8 cellular contexts compared by ENCODE assay signal in genomic region chr2:20447437-20448245, GRCh38. TPM values are rescaled to one million over a fixed set of nuclear protein-coding genes. Genes with fewer than 3 reads are reported as not detected.
A peak's percentile ranks its signal among the peaks of the same experiment; 100 is the strongest.
DNase-seq lines count a peak whose midpoint lies in the region; ATAC-seq, FAIRE-seq and TF ChIP-seq lines count a peak whose summit lies in the region.

No MANE protein-coding gene starts in this region.

- POLR2A ChIA-PET in HepG2 (lab: Yijun Ruan, JAX), result interaction anchor here (0.7 to 18.3 kb wide), 53 partner anchors 10 to 604 kb away, joined by 3 to 1537 read pairs (median 10); partner anchors contain the start of genes GDF7, HS1BP3, LAPTM4A and SDC1

- H3K27me3 ChIP-seq in RWPE2 (ENCODE audit: insufficient read depth, poor library complexity, severe bottlenecking) (no peaks in the 10 kb centered on the region), HepG2 (ENCODE audit: control insufficient read depth in 1 of 2, insufficient read depth in 2 of 2, low read length in 2 of 2) (no peaks in the 10 kb centered on the region; a peak in 1 of 5 replicates)

- intact Hi-C loops in HepG2 (cut with micrococcal nuclease; ENCODE audit: unreplicated experiment), result no loop called here

- 2% methylated on average over 44 of the region's 78 CpGs for WGBS in HepG2 (ENCODE audit: low lambda C conversion rate)

- peak overlapping the region; percentile 81 to 85 for H3K4me3 Mint-ChIP-seq in stimulated activated naive B cell treated with anti-CD40 and anti-IgM and Interleukin-4, amounts not matched to agents 10 μg/mL and 1 μg/mL and 100 μg/mL, for 72 hours

- H3K4me1 ChIP-seq in RWPE2 (ENCODE audit: insufficient read depth, poor library complexity, severe bottlenecking) (peaks cover 25% of the 10 kb centered on the region), HepG2 (ENCODE audit: insufficient read depth, low read length) (peaks cover 67% of the 10 kb centered on the region)

- ATAC-seq in HG02938 (IDR thresholded peaks at IDR 0.05; ENCODE audit: unreplicated experiment), result peak; percentile 5
- ATAC-seq in RWPE2 (ENCODE audit: low read depth), result peak; percentile 13
- peak; percentile 5 for ATAC-seq in HepG2
- ATAC-seq in stimulated activated naive B cell treated with anti-CD40 and anti-IgM and Interleukin-4, amounts not matched to agents 10 μg/mL and 1 μg/mL and 100 μg/mL, for 72 hours (replicated peaks), result peak in 1 of 2 donors; percentile 15

- H3K27ac ChIP-seq in RWPE2 (ENCODE audit: poor library complexity, severe bottlenecking) (peak overlapping the region; percentile 58), HepG2 (ENCODE audit: extremely low read length, insufficient read depth, low read length) (peak overlapping the region; percentile 92)

- H3K9me3 Mint-ChIP-seq in stimulated activated naive B cell treated with anti-CD40 and anti-IgM and Interleukin-4, amounts not matched to agents 10 μg/mL and 1 μg/mL and 100 μg/mL, for 72 hours, result no peaks in the 10 kb centered on the region

- H3K36me3 Mint-ChIP-seq in stimulated activated naive B cell treated with anti-CD40 and anti-IgM and Interleukin-4, amounts not matched to agents 10 μg/mL and 1 μg/mL and 100 μg/mL, for 72 hours, result peaks cover 0 to 8% of the 10 kb centered on the region in 2 donors

- peak overlapping the region; percentile 81 for H3K27ac Mint-ChIP-seq in stimulated activated naive B cell treated with anti-CD40 and anti-IgM and Interleukin-4, amounts not matched to agents 10 μg/mL and 1 μg/mL and 100 μg/mL, for 72 hours

- H3K4me2 ChIP-seq in HepG2 (ENCODE audit: low read depth, low read length), result peak overlapping the region; percentile 85

- peaks cover 0 to 10% of the 10 kb centered on the region in 2 donors for H3K27me3 Mint-ChIP-seq in stimulated activated naive B cell treated with anti-CD40 and anti-IgM and Interleukin-4, amounts not matched to agents 10 μg/mL and 1 μg/mL and 100 μg/mL, for 72 hours

- peaks cover 39% of the 10 kb centered on the region for H3K79me2 ChIP-seq in HepG2 (ENCODE audit: insufficient read depth, low read length)

- H3K36me3 ChIP-seq in RWPE2 (ENCODE audit: low read depth) (peaks cover 21% of the 10 kb centered on the region), HepG2 (replicated peaks in 1 of 2; ENCODE audit: control insufficient read depth in 1 of 2, insufficient read depth in 2 of 2, low read length in 2 of 2) (peaks cover 2 to 14% of the 10 kb centered on the region in 2 experiments; a peak in 4 of 5 replicates)

- no peaks in the 10 kb centered on the region for H3K9me3 ChIP-seq in RWPE2 (ENCODE audit: severe bottlenecking)
- H3K9me3 ChIP-seq in HepG2 (ENCODE audit: low read length), result no peaks in the 10 kb centered on the region

- no peak; a peak in 1 of 4 replicates for TF ChIP-seq EP300 in HepG2 (IDR thresholded peaks at IDR 0.05; ENCODE audit: low read depth in 2 of 2, low read length in 2 of 2)
- no peak for TF ChIP-seq EP300 in HepG2 (CRISPR knock-in tag; IDR thresholded peaks at IDR 0.05; ENCODE audit: borderline replicate concordance)

- no peak for TF ChIP-seq RAD21 in HepG2 (CRISPR knock-in tag; IDR thresholded peaks at IDR 0.05)

- H3K4me3 ChIP-seq in RWPE2 (ENCODE audit: severe bottlenecking) (peak overlapping the region; percentile 70), HepG2 (replicated peaks in 1 of 3; ENCODE audit: insufficient read depth in 1 of 3, low read depth in 2 of 3, low read length in 3 of 3) (peak overlapping the region; percentile 73 to 97 (median 78))

- DNase-seq in stimulated activated CD4-positive, alpha-beta T cell treated with anti-CD3 and anti-CD28 coated beads, Interleukin-15, amount 100 ng/mL, for 24 hours, result peak; percentile 37
- DNase-seq in stimulated activated CD4-positive, alpha-beta T cell treated with anti-CD3 and anti-CD28 coated beads, Interleukin-2, amount 100 ng/mL, for 48 hours, result no peak
- DNase-seq in RWPE2 (ENCODE audit: low spot score) (no peak), cerebellum (ENCODE audit: low spot score) (peak; percentile 76), HepG2 (ENCODE audit: low spot score) (no peak), HPDE6-E6E7 (ENCODE audit: extremely low spot score) (no peak)
- peak; percentile 23 for DNase-seq in stimulated activated naive B cell treated with anti-CD40 and anti-IgM and Interleukin-4, amounts not matched to agents 10 μg/mL and 1 μg/mL and 100 μg/mL, for 72 hours

- no TSS peak for BruUV-seq in HepG2 (replicated peaks; lab: Mats Ljungman, UMichigan)

- TF ChIP-seq CTCF in RWPE2 (IDR thresholded peaks at IDR 0.05; ENCODE audit: poor library complexity, severe bottlenecking), result no peak
- peak; percentile 18 for TF ChIP-seq CTCF in HepG2 (CRISPR knock-in tag; IDR thresholded peaks at IDR 0.05)

- CTCF ChIA-PET in HepG2 (lab: Yijun Ruan, JAX; ENCODE audit: low intra/inter-chr PET ratio, low total read pairs), result interaction anchor here (1.2 kb wide), 1 partner anchor 195 kb away, joined by 3 read pairs; no protein-coding TSS in a partner anchor

- no peak for FAIRE-seq in HepG2 (lab: Jason Lieb, UNC)

- peak overlapping the region; percentile 99 for H3K9ac ChIP-seq in HepG2 (ENCODE audit: insufficient read depth, low read depth, low read length)

- H3K4me1 Mint-ChIP-seq in stimulated activated naive B cell treated with anti-CD40 and anti-IgM and Interleukin-4, amounts not matched to agents 10 μg/mL and 1 μg/mL and 100 μg/mL, for 72 hours, result peaks cover 8 to 13% of the 10 kb centered on the region in 2 donors

- H4K20me1 ChIP-seq in HepG2 (ENCODE audit: insufficient read depth, low read length), result peaks cover 37% of the 10 kb centered on the region

- in situ Hi-C loops in HepG2 (cut with HindIII; ENCODE audit: extremely low pct_ligation_motif_present, low pct_unique_long_range_greater_than_20kb), result loop anchor here (5.0 kb wide), 3 partner anchors 90 to 190 kb away; no protein-coding TSS in a partner anchor

- TF ChIP-seq POLR2A in HepG2 (IDR thresholded peaks at IDR 0.05; ENCODE audit: insufficient read depth in 1 of 2, low read depth in 2 of 2, low read length in 2 of 2), result peak; percentile 46 to 90; a peak in 3 of 4 replicates

- H2AFZ ChIP-seq in HepG2 (ENCODE audit: low read length), result no peak overlapping the region

TF ChIP-seq in HepG2, 621 proteins besides CTCF, POLR2A, EP300 and RAD21 (continues in another document):
- TF ChIP-seq ZNF30 (CRISPR knock-in tag; IDR thresholded peaks at IDR 0.05) (0 out of 2 replicates have a peak, but pooled peaks have one; percentile 63), ZNF576 (CRISPR knock-in tag; IDR thresholded peaks at IDR 0.05) (peak; percentile 21; the same call in 1 of the 2 replicates), ZNF782 (CRISPR knock-in tag; IDR thresholded peaks at IDR 0.05; ENCODE audit: borderline replicate concordance) (peak; percentile 78), RBFOX2 (IDR thresholded peaks at IDR 0.05; ENCODE audit: low read depth, low read length) (peak; percentile 87), CBX5 (CRISPR knock-in tag; IDR thresholded peaks at IDR 0.05; ENCODE audit: borderline replicate concordance) (no peak), GRHL1 (CRISPR knock-in tag; conservative IDR thresholded peaks at IDR 0.05) (no peak), SP4 (CRISPR knock-in tag; IDR thresholded peaks at IDR 0.05) (no peak), MXI1 (IDR thresholded peaks at IDR 0.05; ENCODE audit: borderline replicate concordance, low read depth, low read length) (no peak; the same call in 2 of the 3 replicates), EEA1 (CRISPR knock-in tag; IDR thresholded peaks at IDR 0.05; ENCODE audit: borderline replicate concordance) (peak; percentile 29; the same call in 1 of the 2 replicates)

RNA-seq across cellular contexts. Expression of gene RHOB, which starts 0.8 kb away (rescaled TPM):
- total RNA-seq in cerebellum (123 TPM), HepG2 (2016; rRNA removed; fragmentation: Illumina TruSeq; extraction: Trizol) (192 and 268 TPM in 2 replicates)
- 40.2 and 44.0 TPM in 2 replicates for total RNA-seq in HepG2 (2016; cell fraction: cytosol; rRNA removed; fragmentation: Illumina TruSeq; extraction: Trizol; ENCODE audit: low read depth)
- 176 and 281 TPM in 2 replicates for total RNA-seq in HepG2 (2016; cell fraction: insoluble cytoplasmic fraction; rRNA removed; fragmentation: Illumina TruSeq; extraction: Trizol)
- 165 and 177 TPM in 2 replicates for total RNA-seq in HepG2 (2016; cell fraction: membrane; rRNA removed; fragmentation: Illumina TruSeq; extraction: Trizol)
- total RNA-seq in HepG2 (2016; cell fraction: nucleus; rRNA removed; fragmentation: Illumina TruSeq; extraction: Trizol), result 193 and 207 TPM in 2 replicates
- 192 and 237 TPM in 2 replicates for polyA plus RNA-seq in HepG2 (2011; rRNA removed)
- polyA plus RNA-seq in HepG2 (2011; cell fraction: cytosol; rRNA removed), result 193 and 210 TPM in 2 replicates
- 241 and 269 TPM in 2 replicates for polyA plus RNA-seq in HepG2 (2011; cell fraction: nucleus; rRNA removed)
- 158 and 213 TPM in 2 replicates for polyA plus RNA-seq in HepG2 (2012)
- polyA plus RNA-seq in HepG2 (2016; cell fraction: cytosol; fragmentation: Illumina TruSeq; extraction: Trizol; ENCODE audit: low read depth), result 33.6 and 36.3 TPM in 2 replicates
- 232 and 273 TPM in 2 replicates for polyA plus RNA-seq in HepG2 (2016; cell fraction: insoluble cytoplasmic fraction; fragmentation: Illumina TruSeq; extraction: Trizol; ENCODE audit: low read depth)
- 112 and 122 TPM in 2 replicates for polyA plus RNA-seq in HepG2 (2016; cell fraction: membrane; fragmentation: Illumina TruSeq; extraction: Trizol; ENCODE audit: low read depth)
- 333 and 350 TPM in 2 replicates for polyA plus RNA-seq in HepG2 (2016; cell fraction: nucleus; fragmentation: Illumina TruSeq; extraction: Trizol; ENCODE audit: insufficient read depth, low read depth)
- 88.5 and 225 TPM in 2 replicates for polyA minus RNA-seq in HepG2 (2011; rRNA and poly(A)+ RNA removed; ENCODE audit: low replicate concordance)
- 132 and 167 TPM in 2 replicates for polyA minus RNA-seq in HepG2 (2011; cell fraction: cytosol; rRNA and poly(A)+ RNA removed)
- 162 and 170 TPM in 2 replicates for polyA minus RNA-seq in HepG2 (2011; cell fraction: nucleus; rRNA and poly(A)+ RNA removed)

Comparison
In these comparisons a context has a peak if more than half of its experiments do, and no peak if none do; other contexts are left out.
1. DNase-seq: peak in stimulated activated CD4-positive, alpha-beta T cell treated with anti-CD3 and anti-CD28 coated beads, Interleukin-15, amount 100 ng/mL, for 24 hours (single experiment), cerebellum (single experiment) and stimulated activated naive B cell treated with anti-CD40 and anti-IgM and Interleukin-4, amounts not matched to agents 10 μg/mL and 1 μg/mL and 100 μg/mL, for 72 hours (single experiment); none in stimulated activated CD4-positive, alpha-beta T cell treated with anti-CD3 and anti-CD28 coated beads, Interleukin-2, amount 100 ng/mL, for 48 hours (0 of 2), RWPE2 (single experiment), HepG2 (single experiment) and HPDE6-E6E7 (single experiment).